Comparison of ENCODE assay signal across 24 cellular contexts in genomic region chr2:40700211-40700954, GRCh38.
DNase-seq lines count a peak whose midpoint lies in the region; FAIRE-seq and TF ChIP-seq lines count a peak whose summit lies in the region.
"Had no signal": no experiment of that assay in that cellular context is flagged by ENCODE, and none has a peak within 500 bp of the region (broad histone marks: within the 10 kb centered on the region; RNA-seq: fewer than 3 reads in every experiment).

No MANE protein-coding gene starts in this region.

- no peak overlapping the region for H4K8ac ChIP-seq in trophoblast cell (ENCODE audit: low read depth, low read length)

- no peak overlapping the region for H3K4me3 ChIP-seq in trophoblast cell (ENCODE audit: low read depth, low read length)
- H3K4me3 ChIP-seq: A549; BLaER1 treated with 17β-estradiol and CSF1 and Interleukin-3, amounts not matched to agents 10 nM and 100 nM; GM23248; K562; SK-N-MC had no signal

- no CpG with 5 or more reads among the region's 6 CpGs for WGBS in trophoblast cell (ENCODE audit: extremely low coverage, insufficient coverage, insufficient read length)

- DNase-seq in RCC 7860 (ENCODE audit: low spot score), result peak; percentile 47
- peak; percentile 52 to 88 for DNase-seq in trophoblast cell
- no peak for DNase-seq in GOT3 (lab: John Stamatoyannopoulos, UW)
- no peak for DNase-seq in iPS-NIHi7 (ENCODE audit: extremely low spot score)
- DNase-seq in NAMALWA (ENCODE audit: low spot score), result no peak
- DNase-seq: AML-193; CD4-positive, alpha-beta memory T cell; COR-L47; GM23248; H9; Kasumi-1; MV-4-11; NCI-H1105 treated with DMSO at 0.1 percent for 48 hours; NCI-H2029; NCI-H446 treated with DMSO at 0.1 percent for 48 hours; NCI-H526; SHP77 treated with DMSO at 0.1 percent for 48 hours had no signal

- no peaks in the 10 kb centered on the region for H3K4me1 ChIP-seq in trophoblast cell (ENCODE audit: control insufficient read depth in 1 of 2, insufficient read depth in 2 of 2, low read length in 2 of 2)
- H3K4me1 ChIP-seq: A549; BLaER1 treated with 17β-estradiol and CSF1 and Interleukin-3, amounts not matched to agents 10 nM and 100 nM had no signal

- no peak overlapping the region for H3K4ac ChIP-seq in trophoblast cell (ENCODE audit: low read depth, low read length)

- H3K36me3 ChIP-seq in trophoblast cell (ENCODE audit: control insufficient read depth in 1 of 2, insufficient read depth in 2 of 2, low read length in 2 of 2), result no peaks in the 10 kb centered on the region
- H3K36me3 ChIP-seq: BLaER1 treated with 17β-estradiol and CSF1 and Interleukin-3, amounts not matched to agents 10 nM and 100 nM had no signal

- FAIRE-seq in RCC 7860 (lab: Jason Lieb, UNC) (peak; percentile 84), islet of Langerhans (lab: Jason Lieb, UNC) (peak; percentile 70)
- FAIRE-seq: A549, G401.6, K562 had no signal

- H3K9ac ChIP-seq in trophoblast cell (ENCODE audit: low read length), result no peak overlapping the region
- H3K9ac ChIP-seq: BLaER1 treated with 17β-estradiol and CSF1 and Interleukin-3, amounts not matched to agents 10 nM and 100 nM; GM23248 had no signal

- H2BK120ac ChIP-seq in trophoblast cell (ENCODE audit: insufficient read depth, low read length, poor library complexity), result no peak overlapping the region

- no peak overlapping the region for H3K14ac ChIP-seq in trophoblast cell (ENCODE audit: low read length)

- H3K18ac ChIP-seq in trophoblast cell (ENCODE audit: low read length), result no peak overlapping the region

- no peak overlapping the region for H2AFZ ChIP-seq in trophoblast cell (ENCODE audit: insufficient read depth, low read length, poor library complexity)
- H2AFZ ChIP-seq: GM23248 had no signal

- no peak overlapping the region for H2AK5ac ChIP-seq in trophoblast cell (ENCODE audit: low read length)

- no peak overlapping the region for H4K91ac ChIP-seq in trophoblast cell (ENCODE audit: low read depth, low read length)

- H3K27ac ChIP-seq in VCaP, result peak overlapping the region; percentile 76
- H3K27ac ChIP-seq in trophoblast cell (ENCODE audit: low read depth, low read length), result no peak overlapping the region
- H3K27ac ChIP-seq: A549; BLaER1 treated with 17β-estradiol and CSF1 and Interleukin-3, amounts not matched to agents 10 nM and 100 nM; GM23248; SK-N-MC had no signal

- H2BK12ac ChIP-seq in trophoblast cell (ENCODE audit: low read length), result no peak overlapping the region

- no peaks in the 10 kb centered on the region for H3K79me1 ChIP-seq in trophoblast cell (ENCODE audit: low read length)

- no peak overlapping the region for H4K12ac ChIP-seq in trophoblast cell (ENCODE audit: low read depth, low read length)

- no peak for TF ChIP-seq CTCF in VCaP (conservative IDR thresholded peaks at IDR 0.05)

- H3K27me3 ChIP-seq in trophoblast cell (ENCODE audit: insufficient read depth, low read length), result no peaks in the 10 kb centered on the region
- H3K27me3 ChIP-seq: BLaER1 treated with 17β-estradiol and CSF1 and Interleukin-3, amounts not matched to agents 10 nM and 100 nM had no signal

- no peaks in the 10 kb centered on the region for H3K9me3 ChIP-seq in trophoblast cell (ENCODE audit: insufficient read depth, low read depth, low read length)
- H3K9me3 ChIP-seq: A549 had no signal

- no peak overlapping the region for H2BK5ac ChIP-seq in trophoblast cell (ENCODE audit: low read depth, low read length, poor library complexity)

- no peak overlapping the region for H3K4me2 ChIP-seq in trophoblast cell (ENCODE audit: low read length)
- H3K4me2 ChIP-seq: A549; BLaER1 treated with 17β-estradiol and CSF1 and Interleukin-3, amounts not matched to agents 10 nM and 100 nM had no signal

- no peaks in the 10 kb centered on the region for H3K79me2 ChIP-seq in trophoblast cell (ENCODE audit: control insufficient read depth, insufficient read depth, low read length, poor library complexity)

- H3K23ac ChIP-seq in trophoblast cell (ENCODE audit: low read length), result no peak overlapping the region

Comparison
In these comparisons a context has a peak if more than half of its experiments do, and no peak if none do; other contexts are left out.
1. DNase-seq: peak in RCC 7860 (single experiment) and trophoblast cell (2 of 2); none in GOT3 (single experiment), iPS-NIHi7 (single experiment) and NAMALWA (single experiment).